Comparison of ENCODE assay signal across 1 cellular context in the genomic region with DNA sequence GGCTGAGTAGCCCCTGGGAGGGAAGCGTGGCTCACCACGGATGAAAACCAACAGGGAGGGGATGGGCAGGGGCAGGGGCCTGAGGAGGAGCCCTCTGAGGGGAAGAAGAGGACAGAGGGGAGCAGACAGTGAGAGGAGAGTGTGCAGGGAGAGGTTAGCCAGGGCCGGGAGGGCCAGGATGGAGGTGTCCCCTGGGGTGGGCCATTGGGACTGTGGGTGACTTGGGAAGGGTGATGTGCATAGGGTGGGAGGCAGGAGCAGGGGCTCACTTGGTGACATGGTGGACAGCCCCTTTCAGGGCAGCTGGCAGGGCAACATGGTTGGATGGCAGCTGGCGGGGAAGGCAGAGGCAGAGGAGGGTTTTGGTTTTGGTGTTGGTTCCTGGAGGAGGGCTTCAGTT.
TF ChIP-seq lines count a peak whose summit lies in the region.

No MANE protein-coding gene starts in this region.

TF ChIP-seq in GM23338, 12 proteins besides CTCF, POLR2A, EP300 and RAD21 (continued from another document):
- TF ChIP-seq JUNB (IDR thresholded peaks at IDR 0.05; ENCODE audit: unreplicated experiment), result no peak
- TF ChIP-seq STAT1 (IDR thresholded peaks at IDR 0.05; ENCODE audit: unreplicated experiment), result no peak
